Comparison of ENCODE assay signal across 22 cellular contexts in the genomic region with DNA sequence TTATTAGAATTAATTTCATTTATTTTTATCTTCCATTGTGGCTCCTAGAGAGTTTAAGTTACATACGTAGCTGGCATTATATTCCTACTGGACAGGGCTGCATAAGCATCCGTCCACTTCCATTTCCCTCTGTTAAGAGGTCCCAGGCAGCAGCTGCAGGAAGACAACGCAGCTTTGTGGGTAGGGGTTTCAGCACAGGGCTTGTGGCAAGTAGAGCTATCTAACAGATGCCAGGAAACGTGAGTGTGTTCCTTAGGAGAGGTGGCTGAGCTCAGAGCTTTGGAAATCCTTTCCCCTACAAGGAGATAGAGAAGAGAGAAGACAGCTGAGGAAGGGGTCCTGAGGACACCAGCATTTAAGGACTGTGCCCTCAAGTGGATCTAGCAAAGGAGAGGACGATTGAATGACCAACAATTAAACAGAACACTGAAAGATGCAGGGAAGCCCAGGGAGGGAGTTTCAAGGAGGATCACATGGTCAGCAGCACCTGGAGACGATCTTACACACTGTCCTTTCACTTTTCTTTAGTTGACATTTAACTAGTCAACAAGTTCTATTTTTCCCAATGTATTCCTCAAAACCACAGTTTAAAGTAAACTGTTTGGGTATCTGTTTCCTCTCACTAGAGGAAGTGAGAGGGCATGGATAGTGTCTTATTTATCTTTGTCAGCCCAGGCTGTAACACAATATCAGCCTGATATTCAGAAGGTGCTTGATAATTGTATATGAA. TPM values are rescaled to one million over a fixed set of nuclear protein-coding genes. Genes with fewer than 3 reads are reported as not detected.
DNase-seq lines count a peak whose midpoint lies in the region; ATAC-seq, FAIRE-seq and TF ChIP-seq lines count a peak whose summit lies in the region.
"Had no signal": no experiment of that assay in that cellular context is flagged by ENCODE, and none has a peak within 500 bp of the region (broad histone marks: within the 10 kb centered on the region; RNA-seq: fewer than 3 reads in every experiment).

No MANE protein-coding gene starts in this region.

- WGBS in neuronal stem cell (ENCODE audit: extremely low coverage in 2 of 2, insufficient read length in 2 of 2, insufficient replicate concordance in 1 of 2), 2 donors = no CpG with 5 or more reads among the region's 6 CpGs

- no peak overlapping the region for H2AK5ac ChIP-seq in neuronal stem cell (ENCODE audit: low read depth, low read length)

- no peak overlapping the region for H3K9ac ChIP-seq in neuronal stem cell (ENCODE audit: low read depth, low read length, poor library complexity)
- H3K9ac ChIP-seq: parathyroid adenoma had no signal

- H3K4me3 Mint-ChIP-seq in CD14-positive monocyte (peak overlapping the region; percentile 35 to 54), activated B cell treated with CpG ODN at 0.5 μM for 24 hours (no peak overlapping the region), MCF 10A (ENCODE audit: unreplicated experiment) (no peak overlapping the region)
- H3K4me3 Mint-ChIP-seq: activated CD4-positive, alpha-beta T cell treated with anti-CD3 and anti-CD28 coated beads, Interleukin-2, amount 10 ng/mL, durations not matched to agents 7 days and 5 days; mesothelial cell of epicardium; type B pancreatic cell had no signal

- peaks cover 2 to 5% of the 10 kb centered on the region in 2 donors for H3K36me3 Mint-ChIP-seq in CD14-positive monocyte
- H3K36me3 Mint-ChIP-seq in activated B cell treated with CpG ODN at 0.5 μM for 24 hours (ENCODE audit: low read depth) = peaks cover 20% of the 10 kb centered on the region
- H3K36me3 Mint-ChIP-seq in MCF 10A (ENCODE audit: insufficient read depth, unreplicated experiment) = peaks cover 47% of the 10 kb centered on the region
- H3K36me3 Mint-ChIP-seq: IgD-negative memory B cell, mesothelial cell of epicardium had no signal

- TF ChIP-seq POLR2A in GM12891 (IDR thresholded peaks at IDR 0.05; ENCODE audit: low read depth, low read length) = no peak

- H3K23ac ChIP-seq in neuronal stem cell (ENCODE audit: low read depth, low read length, poor library complexity) = no peak overlapping the region

- no peak for ATAC-seq in activated B cell treated with CpG ODN at 0.5 μM for 24 hours (ENCODE audit: low read depth)
- ATAC-seq in GM21390 (IDR thresholded peaks at IDR 0.05; ENCODE audit: unreplicated experiment) = no peak
- no peak for ATAC-seq in GM18861 (IDR thresholded peaks at IDR 0.05; ENCODE audit: unreplicated experiment)
- ATAC-seq: body of pancreas; effector memory CD8-positive, alpha-beta T cell; Panc1 had no signal

- no peak overlapping the region for H4K8ac ChIP-seq in neuronal stem cell (ENCODE audit: low read depth, low read length)

- FAIRE-seq in GM12891 (lab: Jason Lieb, UNC) = no peak

- no peak overlapping the region for H4K91ac ChIP-seq in neuronal stem cell (ENCODE audit: low read depth, low read length, poor library complexity)

- H3K4me1 ChIP-seq in neuronal stem cell (ENCODE audit: control insufficient read depth in 2 of 2, insufficient read depth in 1 of 2, low read depth in 1 of 2, low read length in 2 of 2) = peaks cover 2% of the 10 kb centered on the region in 2 donors
- H3K4me1 ChIP-seq: BE2C, parathyroid adenoma had no signal

- no peak overlapping the region for H3K27ac ChIP-seq in neuronal stem cell (replicated peaks; ENCODE audit: low read length)
- H3K27ac ChIP-seq: parathyroid adenoma had no signal

- no peaks in the 10 kb centered on the region for H3K79me1 ChIP-seq in neuronal stem cell (ENCODE audit: low read depth, low read length)

- peaks cover 0 to 28% (median 3%) of the 10 kb centered on the region in 3 experiments for H3K27me3 ChIP-seq in neuronal stem cell (ENCODE audit: control insufficient read depth in 3 of 3, insufficient read depth in 3 of 3, low read depth in 1 of 3, low read length in 3 of 3)
- H3K27me3 ChIP-seq: BE2C, body of pancreas had no signal

- BruUV-seq in MCF 10A (replicated peaks; lab: Mats Ljungman, UMichigan) = no TSS peak

- TF ChIP-seq CTCF in CD14-positive monocyte (IDR thresholded peaks at IDR 0.05) (no peak), activated B cell treated with CpG ODN at 0.5 μM for 24 hours (IDR thresholded peaks at IDR 0.05) (no peak), MCF 10A (IDR thresholded peaks at IDR 0.05; ENCODE audit: unreplicated experiment) (no peak)

- CTCF ChIA-PET in activated B cell treated with CpG ODN at 0.5 μM for 24 hours (lab: Charles Lee) (interaction anchor here (1.0 kb wide), 1 partner anchor 156 kb away, joined by 3 read pairs; the partner anchor contains the start of gene PDS5B), MCF 10A (lab: Yijun Ruan, JAX) (no interaction called here)

- H3K4me2 ChIP-seq in neuronal stem cell (ENCODE audit: insufficient read depth, low read length, poor library complexity, severe bottlenecking) = no peak overlapping the region

- H3K27ac Mint-ChIP-seq in CD14-positive monocyte (peak overlapping the region; percentile 3 to 82 (median 61)), activated B cell treated with CpG ODN at 0.5 μM for 24 hours (peak overlapping the region; percentile 31), MCF 10A (ENCODE audit: low read depth, unreplicated experiment) (no peak overlapping the region)
- H3K27ac Mint-ChIP-seq: activated CD4-positive, alpha-beta T cell treated with anti-CD3 and anti-CD28 coated beads, Interleukin-2, amount 10 ng/mL, durations not matched to agents 7 days and 5 days; mesothelial cell of epicardium; type B pancreatic cell had no signal

- H2AFZ ChIP-seq in neuronal stem cell (ENCODE audit: low read length) = no peak overlapping the region
- H2AFZ ChIP-seq: parathyroid adenoma had no signal

- no peak overlapping the region for H2BK5ac ChIP-seq in neuronal stem cell (ENCODE audit: low read length)

- intact Hi-C loops in CD14-positive monocyte (cut with micrococcal nuclease) (no loop called here), activated B cell treated with CpG ODN at 0.5 μM for 24 hours (cut with micrococcal nuclease) (no loop called here), MCF 10A (cut with micrococcal nuclease) (no loop called here)

- POLR2A ChIA-PET in activated B cell treated with CpG ODN at 0.5 μM for 24 hours (lab: Charles Lee) (interaction anchor here (1.4 to 1.6 kb wide), 2 partner anchors 108 to 115 kb away, joined by 4 to 7 read pairs; partner anchors contain the start of genes BRCA2, N4BP2L2 and ZAR1L), MCF 10A (lab: Yijun Ruan, JAX) (interaction anchor here (1.4 to 1.6 kb wide), 2 partner anchors 8 to 109 kb away, joined by 3 to 6 read pairs; no protein-coding TSS in a partner anchor)

- H3K18ac ChIP-seq in neuronal stem cell (ENCODE audit: low read length) = no peak overlapping the region

- H3K9me3 Mint-ChIP-seq in CD14-positive monocyte (peaks cover 0 to 3% (median 0%) of the 10 kb centered on the region in 7 donors), activated B cell treated with CpG ODN at 0.5 μM for 24 hours (no peaks in the 10 kb centered on the region), MCF 10A (ENCODE audit: unreplicated experiment) (no peaks in the 10 kb centered on the region)
- H3K9me3 Mint-ChIP-seq: activated CD4-positive, alpha-beta T cell treated with anti-CD3 and anti-CD28 coated beads, Interleukin-2, amount 10 ng/mL, durations not matched to agents 7 days and 5 days; effector memory CD8-positive, alpha-beta T cell; IgD-negative memory B cell; mesothelial cell of epicardium; type B pancreatic cell had no signal

- DNase-seq in CD14-positive monocyte (ENCODE audit: low spot score) (no peak), GM12891 (ENCODE audit: insufficient read length, low spot score) (no peak), activated B cell treated with CpG ODN at 0.5 μM for 24 hours (no peak), myocyte (ENCODE audit: low read depth) (peak; percentile 92), MCF 10A (ENCODE audit: unreplicated experiment) (no peak), neuronal stem cell (ENCODE audit: low spot score) (no peak)
- DNase-seq: activated CD4-positive, alpha-beta T cell treated with anti-CD3 and anti-CD28 coated beads, Interleukin-2, amount 10 ng/mL, durations not matched to agents 7 days and 5 days; activated effector memory CD4-positive, alpha-beta T cell treated with Interleukin-2 at 50 U/mL for 16 hours; BE2C; body of pancreas; effector memory CD8-positive, alpha-beta T cell; foreskin fibroblast; GOT3; NCI-H510A treated with DMSO at 0.1 percent for 48 hours; SW 1271 had no signal

- no peak overlapping the region for H3K4ac ChIP-seq in neuronal stem cell (ENCODE audit: low read length)

- H3K27me3 Mint-ChIP-seq in CD14-positive monocyte (ENCODE audit: low read depth in 3 of 3) = peaks cover 0 to 3% (median 2%) of the 10 kb centered on the region in 3 donors
- no peaks in the 10 kb centered on the region for H3K27me3 Mint-ChIP-seq in activated B cell treated with CpG ODN at 0.5 μM for 24 hours
- no peaks in the 10 kb centered on the region for H3K27me3 Mint-ChIP-seq in MCF 10A (ENCODE audit: insufficient read depth, unreplicated experiment)
- H3K27me3 Mint-ChIP-seq: activated CD4-positive, alpha-beta T cell treated with anti-CD3 and anti-CD28 coated beads, Interleukin-2, amount 10 ng/mL, durations not matched to agents 7 days and 5 days; effector memory CD8-positive, alpha-beta T cell; IgD-negative memory B cell had no signal

- H3K4me1 Mint-ChIP-seq in CD14-positive monocyte (peaks cover 36% of the 10 kb centered on the region), activated B cell treated with CpG ODN at 0.5 μM for 24 hours (peaks cover 35% of the 10 kb centered on the region), MCF 10A (ENCODE audit: insufficient read depth, unreplicated experiment) (peaks cover 9% of the 10 kb centered on the region)

- H2BK12ac ChIP-seq in neuronal stem cell (ENCODE audit: low read length) = no peak overlapping the region

- no peak overlapping the region for H3K14ac ChIP-seq in neuronal stem cell (ENCODE audit: low read length)

- no peaks in the 10 kb centered on the region for H3K36me3 ChIP-seq in neuronal stem cell (replicated peaks in 1 of 2; ENCODE audit: control insufficient read depth in 2 of 2, insufficient read depth in 2 of 2, low read length in 2 of 2)
- H3K36me3 ChIP-seq: BE2C had no signal

- no peak overlapping the region for H2BK120ac ChIP-seq in neuronal stem cell (ENCODE audit: low read depth, low read length)

- no peak overlapping the region for H3K4me3 ChIP-seq in neuronal stem cell (ENCODE audit: low read length in 2 of 2)
- H3K4me3 ChIP-seq: body of pancreas had no signal

- no peak overlapping the region for H2BK15ac ChIP-seq in neuronal stem cell (ENCODE audit: low read length)

- no peaks in the 10 kb centered on the region for H3K9me3 ChIP-seq in neuronal stem cell (replicated peaks in 1 of 2; ENCODE audit: control insufficient read depth in 2 of 2, insufficient read depth in 1 of 2, low read depth in 1 of 2, low read length in 2 of 2)
- H3K9me3 ChIP-seq: BE2C, body of pancreas had no signal

TF ChIP-seq in GM12891, 5 proteins besides CTCF, POLR2A, EP300 and RAD21 (continues in another document):
- no peak for TF ChIP-seq POU2F2 (IDR thresholded peaks at IDR 0.05; ENCODE audit: low read depth, low read length)
- TF ChIP-seq TAF1 (IDR thresholded peaks at IDR 0.05; ENCODE audit: low read depth, low read length) = no peak

RNA-seq across cellular contexts. Expression of gene N4BP2L1, which starts 2.3 kb away (rescaled TPM):
- polyA plus RNA-seq in CD14-positive monocyte = 10 to 100 TPM; 81.5 to 82.5 TPM
- polyA plus RNA-seq in GM12891 (2012; ENCODE audit: low read depth, missing spikeins) = 17.9 TPM
- total RNA-seq in activated B cell treated with CpG ODN at 0.5 μM for 24 hours (23.0 and 24.3 TPM in 2 replicates), myocyte (2.4 and 5.9 TPM in 2 replicates), MCF 10A (2022) (1.6 and 1.9 TPM in 2 replicates)
- polyA plus RNA-seq in myocyte (2012) = 3.5 TPM
- polyA plus RNA-seq in neuronal stem cell (2013, experiment 1 of 2) = 1.9 TPM
- 2.0 TPM for polyA plus RNA-seq in neuronal stem cell (2013, experiment 2 of 2)

Comparison
In these comparisons a context has a peak if more than half of its experiments do, and no peak if none do; other contexts are left out.
1. H3K4me3 Mint-ChIP-seq: peak in CD14-positive monocyte (2 of 2); none in activated B cell treated with CpG ODN at 0.5 μM for 24 hours (single experiment) and MCF 10A (single experiment).